29 cellular contexts compared by ENCODE assay signal in genomic region chr6:71649893-71650292, GRCh38.
"Had no signal": no experiment of that assay in that cellular context is flagged by ENCODE, and none has a peak within 500 bp of the region (broad histone marks: within the 10 kb centered on the region; RNA-seq: fewer than 3 reads in every experiment).

No MANE protein-coding gene starts in this region.

- H3K4me3 ChIP-seq: PC-9, SK-N-MC had no signal

- H3K27ac ChIP-seq: brain microvascular endothelial cell, PC-9, RWPE1, SK-N-MC, WERI-Rb-1 had no signal

- DNase-seq: activated CD4-positive, alpha-beta T cell treated with anti-CD3 and anti-CD28 coated beads, Interleukin-2, amount 10 ng/mL, durations not matched to agents 24 days and 14 days; activated CD4-positive, alpha-beta T cell treated with anti-CD3 and anti-CD28 coated beads, Interleukin-2, amount 50 U/mL, for 4 hours; activated CD8-positive, alpha-beta T cell treated with anti-CD3 and anti-CD28 coated beads for 36 hours; activated effector memory CD4-positive, alpha-beta T cell treated with anti-CD3 and anti-CD28 coated beads, Interleukin-2, amount 50 U/mL, for 16 hours; activated naive CD4-positive, alpha-beta T cell; activated naive CD4-positive, alpha-beta T cell treated with anti-CD3 and anti-CD28 coated beads, Interleukin-2, amount 50 U/mL, for 16 hours; activated naive CD8-positive, alpha-beta T cell treated with anti-CD3 and anti-CD28 coated beads for 36 hours; activated T-cell treated with anti-CD3 and anti-CD28 coated beads, Interleukin-2, amount 50 U/mL, for 1 hour; activated T-cell treated with anti-CD3 and anti-CD28 coated beads, Interleukin-2, amount 50 U/mL, for 72 hours; amniotic stem cell; aorta; brain microvascular endothelial cell; central memory CD4-positive, alpha-beta T cell; Karpas-422; KBM-7; NCI-H1436 treated with DMSO at 0.1 percent for 48 hours; NCI-H1694 treated with DMSO at 0.1 percent for 48 hours; NCI-H2029; NCI-H2171 treated with DMSO at 0.1 percent for 48 hours; NCI-H2227 treated with DMSO at 0.1 percent for 48 hours; NCI-H446; NCI-H510A treated with DMSO at 0.1 percent for 48 hours; NCI-H526 treated with DMSO at 0.1 percent for 48 hours; PC-9; SIG-M5; T1000; WERI-Rb-1 had no signal

- H3K36me3 ChIP-seq: brain microvascular endothelial cell, WERI-Rb-1 had no signal

- H3K27me3 ChIP-seq: brain microvascular endothelial cell had no signal
